ENCODE assay signal across 8 cellular contexts in genomic region chr4:165537028-165537648, GRCh38.
DNase-seq lines count a peak whose midpoint lies in the region; ATAC-seq, FAIRE-seq and TF ChIP-seq lines count a peak whose summit lies in the region.

No MANE protein-coding gene starts in this region.

- CTCF ChIA-PET in A549 (lab: Yijun Ruan, JAX) (interaction anchor here (0.8 to 1.0 kb wide), 5 partner anchors 44 to 625 kb away, joined by 3 to 8 read pairs (median 4); no protein-coding TSS in a partner anchor), GM10248 (lab: Yijun Ruan, JAX) (interaction anchor here (0.6 to 1.3 kb wide), 11 partner anchors 9 to 563 kb away, joined by 3 to 7 read pairs (median 4); no protein-coding TSS in a partner anchor)

- H3K36me3 ChIP-seq in upper lobe of left lung, result no peaks in the 10 kb centered on the region

- TF ChIP-seq EP300 in A549 (IDR thresholded peaks at IDR 0.05) (no peak), upper lobe of left lung (IDR thresholded peaks at IDR 0.05) (no peak)

- H3K27me3 ChIP-seq in upper lobe of left lung, result no peaks in the 10 kb centered on the region

- in situ Hi-C loops in T47D (cut with HindIII; ENCODE audit: low pct_unique_long_range_greater_than_20kb, low sequenced_read_pairs), result no loop called here

- TF ChIP-seq RAD21 in A549 (conservative IDR thresholded peaks at IDR 0.05 in 1 of 2, IDR thresholded peaks at IDR 0.05 in 1 of 2), result peak; percentile 73 to 79

- no peak overlapping the region for H3K4me2 ChIP-seq in A549

- H3K4me1 ChIP-seq in A549 (no peaks in the 10 kb centered on the region), upper lobe of left lung (no peaks in the 10 kb centered on the region)

- TF ChIP-seq CTCF in A549 (IDR thresholded peaks at IDR 0.05), result peak; percentile 68
- peak; percentile 60 for TF ChIP-seq CTCF in GM10248 (IDR thresholded peaks at IDR 0.05; ENCODE audit: control extremely low read depth, extremely low read depth, low read depth, missing control alignments)
- peak; percentile 56 to 73 (median 71) for TF ChIP-seq CTCF in upper lobe of left lung (IDR thresholded peaks at IDR 0.05)

- no peaks in the 10 kb centered on the region for H3K9me3 ChIP-seq in A549
- no peaks in the 10 kb centered on the region for H3K9me3 ChIP-seq in upper lobe of left lung

- H3K27ac ChIP-seq in A549 (no peak overlapping the region), upper lobe of left lung (no peak overlapping the region)

- DNase-seq in A549 (ENCODE audit: low read depth in 1 of 2, low spot score in 1 of 2), result peak; percentile 13 to 38
- DNase-seq in GM10248 (ENCODE audit: extremely low spot score), result peak; percentile 38
- DNase-seq in NCI-H748 (lab: John Stamatoyannopoulos, UW; ENCODE audit: unreplicated experiment), result peak; percentile 53
- peak; percentile 12 to 58 for DNase-seq in T47D (ENCODE audit: low read depth in 1 of 2, low spot score in 1 of 2)
- no peak for DNase-seq in upper lobe of left lung
- no peak for DNase-seq in GOT3 (lab: John Stamatoyannopoulos, UW)

- no peak for TF ChIP-seq POLR2A in A549 (IDR thresholded peaks at IDR 0.05; ENCODE audit: low read length)
- no peak for TF ChIP-seq POLR2A in upper lobe of left lung (IDR thresholded peaks at IDR 0.05)

- WGBS in A549 (ENCODE audit: missing lambda C conversion rate), result 57% methylated on average over 6 of the region's 6 CpGs
- WGBS in upper lobe of left lung, 2 donors, result 58 to 59% methylated on average over 6 of the region's 6 CpGs

- POLR2A ChIA-PET in A549 (lab: Yijun Ruan, JAX), result no interaction called here
- POLR2A ChIA-PET in GM10248 (lab: Yijun Ruan, JAX), result no interaction called here

- ATAC-seq in A549, result peak in 1 of 2 experiments; percentile 72; a peak in 3 of 6 replicates
- peak; percentile 60 for ATAC-seq in HG02798 (IDR thresholded peaks at IDR 0.05; ENCODE audit: poor library complexity, unreplicated experiment)
- ATAC-seq in upper lobe of left lung (ENCODE audit: low FRiP score in 2 of 2), result peak in 1 of 2 donors; percentile 83

- no peak for FAIRE-seq in A549 (lab: Jason Lieb, UNC)
- peak; percentile 99 for FAIRE-seq in islet of Langerhans (lab: Jason Lieb, UNC)

- no peak overlapping the region for H3K4me3 ChIP-seq in A549
- H3K4me3 ChIP-seq in upper lobe of left lung, result no peak overlapping the region

TF ChIP-seq in A549, 52 proteins besides CTCF, POLR2A, EP300 and RAD21:
- TF ChIP-seq NR3C1 (IDR thresholded peaks at IDR 0.05) (no peak), SMC3 (IDR thresholded peaks at IDR 0.05) (peak; percentile 67)

Comparison
In these comparisons a context has a peak if more than half of its experiments do, and no peak if none do; other contexts are left out.
1. DNase-seq: peak in A549 (2 of 2), GM10248 (single experiment), NCI-H748 (single experiment) and T47D (2 of 2); none in upper lobe of left lung (0 of 2) and GOT3 (single experiment).
2. Peak in every context shown above with its lines, with median percentiles within 50 percentile points of each other: CTCF ChIP-seq.